In genomic region chr9:134879664-134880483, GRCh38 we compare ENCODE assay signal across 19 cellular contexts. TPM values are rescaled to one million over a fixed set of nuclear protein-coding genes. Genes with fewer than 3 reads are reported as not detected.
DNase-seq lines count a peak whose midpoint lies in the region; ATAC-seq and TF ChIP-seq lines count a peak whose summit lies in the region.
"Had no signal": no experiment of that assay in that cellular context is flagged by ENCODE, and none has a peak within 500 bp of the region (broad histone marks: within the 10 kb centered on the region; RNA-seq: fewer than 3 reads in every experiment).

No MANE protein-coding gene starts in this region.

- no peak overlapping the region for H3K27ac ChIP-seq in stomach
- H3K27ac ChIP-seq: 22Rv1, BLaER1 had no signal

- H3K9me3 ChIP-seq in stomach = no peaks in the 10 kb centered on the region
- H3K9me3 ChIP-seq: BLaER1, Caco-2, HAP-1 had no signal

- no peak overlapping the region for H3K4me3 ChIP-seq in stomach
- H3K4me3 ChIP-seq: BLaER1, GM12878, HAP-1 had no signal

- H3K4me1 ChIP-seq in stomach = no peaks in the 10 kb centered on the region
- H3K4me1 ChIP-seq: Caco-2, HAP-1 had no signal

- H3K27me3 ChIP-seq in stomach = peaks cover 0 to 31% (median 0%) of the 10 kb centered on the region in 3 donors
- H3K27me3 ChIP-seq: BLaER1 had no signal

- no peak for TF ChIP-seq POLR2A in stomach (IDR thresholded peaks at IDR 0.05)

- TF ChIP-seq EP300 in stomach (IDR thresholded peaks at IDR 0.05) = no peak

- no peaks in the 10 kb centered on the region for H3K36me3 ChIP-seq in stomach
- H3K36me3 ChIP-seq: BLaER1, HAP-1 had no signal

- DNase-seq in DMS 273 (lab: John Stamatoyannopoulos, UW; ENCODE audit: unreplicated experiment) (peak; percentile 29), DMS 273 treated with DMSO at 0.1 percent for 48 hours (lab: John Stamatoyannopoulos, UW) (no peak), Right ventricle myocardium superior (peak; percentile 31), left cardiac atrium (no peak), left lobe of liver (ENCODE audit: low spot score) (peak; percentile 41), sciatic nerve (ENCODE audit: low spot score) (peak; percentile 30), SIG-M5 (lab: John Stamatoyannopoulos, UW) (no peak), stomach (no peak)
- DNase-seq: AML-193; Caco-2; CD8-positive, alpha-beta memory T cell; GOT3 had no signal

- WGBS in stomach, 5 donors = 84 to 88% (median 87%) methylated on average over 12 to 13 of the region's 13 CpGs

- no peak for TF ChIP-seq CTCF in stomach (IDR thresholded peaks at IDR 0.05)

- no peak for ATAC-seq in Right ventricle myocardium superior (ENCODE audit: poor library complexity)
- no peak for ATAC-seq in left cardiac atrium
- ATAC-seq in left lobe of liver = peak; percentile 31
- no peak for ATAC-seq in sciatic nerve
- ATAC-seq: GM12878 had no signal

- intact Hi-C loops in Right ventricle myocardium superior (cut with DNase I) (no loop called here), left cardiac atrium (cut with DNase I) (no loop called here), sciatic nerve (cut with DNase I) (no loop called here), stomach (cut with DNase I; ENCODE audit: low total_unique reads) (no loop called here)

RNA-seq across cellular contexts. Expression of gene FCN2, which starts 0.7 kb away (rescaled TPM):
- total RNA-seq in Right ventricle myocardium superior (0.30 TPM), left cardiac atrium (1 to 10 TPM in 1 of 2 donors, not detected in 1; 2.0 TPM), left lobe of liver (95.7 TPM), sciatic nerve (not detected), stomach (not detected)
- under 1 TPM in 1 of 3 donors, not detected in 2; 0.13 TPM for polyA plus RNA-seq in stomach
- total RNA-seq: A673; Caco-2; CD8-positive, alpha-beta memory T cell; Daoy; GM12878; HT-29 had no signal
- polyA plus RNA-seq: CD8-positive, alpha-beta memory T cell; GM12878 had no signal

RNA-seq across cellular contexts. Expression of gene FCN1, which starts 37.8 kb away (rescaled TPM):
- total RNA-seq in Right ventricle myocardium superior = 4.0 TPM
- total RNA-seq in left cardiac atrium = 10 to 100 TPM in 1 of 2 donors, 1 to 10 TPM in 1; 5.7 to 12.0 TPM
- 0.93 TPM for total RNA-seq in left lobe of liver
- total RNA-seq in sciatic nerve = 16.1 TPM
- total RNA-seq in stomach = 1 to 10 TPM in 1 of 5 donors, not detected in 4; 2.8 TPM
- 1 to 10 TPM in 2 of 3 donors, under 1 TPM in 1; 0.38 to 2.1 (median 1.2) TPM for polyA plus RNA-seq in stomach
- total RNA-seq: A673, Caco-2, Daoy, HT-29 had no signal
- polyA plus RNA-seq: CD8-positive, alpha-beta memory T cell; GM12878 had no signal

Comparison
In these comparisons a context has a peak if more than half of its experiments do, and no peak if none do; other contexts are left out.
1. DNase-seq: peak in DMS 273 (single experiment), Right ventricle myocardium superior (single experiment), left lobe of liver (single experiment) and sciatic nerve (single experiment); none in DMS 273 treated with DMSO at 0.1 percent for 48 hours (single experiment), left cardiac atrium (single experiment), SIG-M5 (single experiment) and stomach (single experiment).
2. RNA of gene FCN2, which starts 0.7 kb away (total RNA-seq): 95.7 TPM in left lobe of liver (single experiment); 2.0 TPM in left cardiac atrium, 0.30 TPM in Right ventricle myocardium superior (single experiment), not detected in sciatic nerve (single experiment) and not detected in stomach; every median in the first group is over 10 times any median in the second.